In the genomic region with DNA sequence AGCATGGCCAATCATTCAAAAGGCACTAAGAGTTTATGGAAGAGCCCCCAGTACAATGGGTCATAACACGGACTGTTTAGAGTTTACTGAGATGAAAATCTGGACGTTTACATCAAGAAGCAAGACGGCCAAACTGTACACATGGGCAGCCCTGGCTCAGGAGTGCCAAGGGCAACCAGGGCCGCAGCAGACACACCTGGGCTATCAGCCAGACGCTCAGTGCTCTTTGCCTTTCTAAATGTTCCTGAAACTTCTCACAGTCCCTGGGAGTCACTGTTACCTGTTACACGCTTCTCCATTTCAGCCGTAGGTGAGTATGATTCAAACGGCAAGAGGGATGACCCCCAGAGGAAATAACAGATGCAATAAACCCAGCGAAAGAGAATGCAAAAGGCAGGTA, we compare ENCODE assay signal across 18 cellular contexts.
DNase-seq lines count a peak whose midpoint lies in the region; ATAC-seq and TF ChIP-seq lines count a peak whose summit lies in the region.
"Had no signal": no experiment of that assay in that cellular context is flagged by ENCODE, and none has a peak within 500 bp of the region (broad histone marks: within the 10 kb centered on the region; RNA-seq: fewer than 3 reads in every experiment).

No MANE protein-coding gene starts in this region.

- peaks cover 57% of the 10 kb centered on the region for H3K36me3 Mint-ChIP-seq in Caco-2 (ENCODE audit: insufficient read depth, unreplicated experiment)
- H3K36me3 Mint-ChIP-seq in T-helper 17 cell (ENCODE audit: low read depth), result no peaks in the 10 kb centered on the region
- H3K36me3 Mint-ChIP-seq in memory B cell, result no peaks in the 10 kb centered on the region
- H3K36me3 Mint-ChIP-seq in stimulated activated memory B cell treated with anti-CD40 and anti-IgM and Interleukin-4, amounts not matched to agents 10 μg/mL and 1 μg/mL and 100 μg/mL, for 72 hours, result peaks cover 28% of the 10 kb centered on the region
- no peaks in the 10 kb centered on the region for H3K36me3 Mint-ChIP-seq in activated T-helper 1 cell treated with anti-CD3 and anti-CD28 coated beads, Interleukin-12 subunit alpha, Interleukin-12 subunit beta, Interleukin-2, Interleukin-4 antibody, amounts not matched to agents 30 ng/mL and 10 ng/mL and 1 ng/mL, durations not matched to agents 14 hours and 24 hours and 36 hours (ENCODE audit: low read depth)

- H3K4me3 Mint-ChIP-seq in Caco-2 (ENCODE audit: unreplicated experiment) (no peak overlapping the region), T-helper 17 cell (no peak overlapping the region), memory B cell (no peak overlapping the region)
- H3K4me3 Mint-ChIP-seq in stimulated activated memory B cell treated with anti-CD40 and anti-IgM and Interleukin-4, amounts not matched to agents 10 μg/mL and 1 μg/mL and 100 μg/mL, for 72 hours, result no peak overlapping the region
- H3K4me3 Mint-ChIP-seq in activated T-helper 1 cell treated with anti-CD3 and anti-CD28 coated beads, Interleukin-12 subunit alpha, Interleukin-12 subunit beta, Interleukin-2, Interleukin-4 antibody, amounts not matched to agents 30 ng/mL and 10 ng/mL and 1 ng/mL, durations not matched to agents 14 hours and 24 hours and 36 hours, result no peak overlapping the region

- intact Hi-C loops in Caco-2 (cut with micrococcal nuclease; ENCODE audit: unreplicated experiment), result no loop called here
- intact Hi-C loops in activated T-helper 1 cell treated with anti-CD3 and anti-CD28 coated beads, Interleukin-12 subunit alpha, Interleukin-12 subunit beta, Interleukin-2, Interleukin-4 antibody, amounts not matched to agents 30 ng/mL and 10 ng/mL and 1 ng/mL, durations not matched to agents 14 hours and 24 hours and 36 hours (cut with micrococcal nuclease), result no loop called here

- H3K27me3 Mint-ChIP-seq in Caco-2 (ENCODE audit: insufficient read depth, unreplicated experiment) (no peaks in the 10 kb centered on the region), T-helper 17 cell (no peaks in the 10 kb centered on the region), memory B cell (no peaks in the 10 kb centered on the region)
- no peaks in the 10 kb centered on the region for H3K27me3 Mint-ChIP-seq in stimulated activated memory B cell treated with anti-CD40 and anti-IgM and Interleukin-4, amounts not matched to agents 10 μg/mL and 1 μg/mL and 100 μg/mL, for 72 hours
- H3K27me3 Mint-ChIP-seq in activated T-helper 1 cell treated with anti-CD3 and anti-CD28 coated beads, Interleukin-12 subunit alpha, Interleukin-12 subunit beta, Interleukin-2, Interleukin-4 antibody, amounts not matched to agents 30 ng/mL and 10 ng/mL and 1 ng/mL, durations not matched to agents 14 hours and 24 hours and 36 hours (ENCODE audit: insufficient read depth), result no peaks in the 10 kb centered on the region

- POLR2A ChIA-PET in Caco-2 (lab: Charles Lee), result no interaction called here

- no peaks in the 10 kb centered on the region for H3K27me3 ChIP-seq in Caco-2 (replicated peaks; ENCODE audit: control insufficient read depth, insufficient read depth, low read length)
- H3K27me3 ChIP-seq: Peyer's patch had no signal

- H3K9me3 Mint-ChIP-seq in Caco-2 (ENCODE audit: unreplicated experiment), result no peaks in the 10 kb centered on the region
- H3K9me3 Mint-ChIP-seq in memory B cell, result peaks cover 2% of the 10 kb centered on the region
- H3K9me3 Mint-ChIP-seq in stimulated activated memory B cell treated with anti-CD40 and anti-IgM and Interleukin-4, amounts not matched to agents 10 μg/mL and 1 μg/mL and 100 μg/mL, for 72 hours, result no peaks in the 10 kb centered on the region
- no peaks in the 10 kb centered on the region for H3K9me3 Mint-ChIP-seq in activated T-helper 1 cell treated with anti-CD3 and anti-CD28 coated beads, Interleukin-12 subunit alpha, Interleukin-12 subunit beta, Interleukin-2, Interleukin-4 antibody, amounts not matched to agents 30 ng/mL and 10 ng/mL and 1 ng/mL, durations not matched to agents 14 hours and 24 hours and 36 hours

- no peaks in the 10 kb centered on the region for H3K9me3 ChIP-seq in Caco-2
- no peaks in the 10 kb centered on the region for H3K9me3 ChIP-seq in T-helper 17 cell (ENCODE audit: control insufficient read depth, low read length, poor library complexity, severe bottlenecking)
- H3K9me3 ChIP-seq: A549, Peyer's patch had no signal

- no peaks in the 10 kb centered on the region for H3K4me1 ChIP-seq in Caco-2
- H3K4me1 ChIP-seq: Peyer's patch had no signal

- H3K27ac Mint-ChIP-seq in Caco-2 (ENCODE audit: unreplicated experiment) (peak overlapping the region; percentile 20), T-helper 17 cell (peak overlapping the region; percentile 32), memory B cell (peak overlapping the region; percentile 54)
- peak overlapping the region; percentile 31 for H3K27ac Mint-ChIP-seq in stimulated activated memory B cell treated with anti-CD40 and anti-IgM and Interleukin-4, amounts not matched to agents 10 μg/mL and 1 μg/mL and 100 μg/mL, for 72 hours
- H3K27ac Mint-ChIP-seq in activated T-helper 1 cell treated with anti-CD3 and anti-CD28 coated beads, Interleukin-12 subunit alpha, Interleukin-12 subunit beta, Interleukin-2, Interleukin-4 antibody, amounts not matched to agents 30 ng/mL and 10 ng/mL and 1 ng/mL, durations not matched to agents 14 hours and 24 hours and 36 hours, result no peak overlapping the region

- no peak for ATAC-seq in T-helper 17 cell
- ATAC-seq in memory B cell (ENCODE audit: low read depth), result no peak
- ATAC-seq in stimulated activated memory B cell treated with anti-CD40 and anti-IgM and Interleukin-4, amounts not matched to agents 10 μg/mL and 1 μg/mL and 100 μg/mL, for 72 hours, result no peak
- no peak for ATAC-seq in GM21723 (IDR thresholded peaks at IDR 0.05; ENCODE audit: unreplicated experiment)
- no peak for ATAC-seq in HG03025 (IDR thresholded peaks at IDR 0.05; ENCODE audit: low FRiP score, unreplicated experiment)
- ATAC-seq: A549, GM12878 had no signal

- no peaks in the 10 kb centered on the region; the same call in 1 of the 2 replicates for H3K36me3 ChIP-seq in Caco-2 (ENCODE audit: control insufficient read depth, insufficient read depth, low read length)
- H3K36me3 ChIP-seq: Peyer's patch had no signal

- no TSS peak for BruUV-seq in Caco-2 (replicated peaks; lab: Mats Ljungman, UMichigan)

- TF ChIP-seq CTCF in Caco-2 (IDR thresholded peaks at IDR 0.05; ENCODE audit: insufficient read depth in 1 of 2, low read depth in 1 of 2, low read length in 1 of 2, severe bottlenecking in 1 of 2, unreplicated experiment in 1 of 2), result no peak

- DNase-seq in Caco-2 (no peak), T-helper 17 cell (no peak), memory B cell (ENCODE audit: low spot score in 2 of 2) (no peak), NK-92 (lab: John Stamatoyannopoulos, UW; ENCODE audit: unreplicated experiment) (no peak)
- no peak for DNase-seq in activated T-helper 1 cell treated with anti-CD3 and anti-CD28 coated beads, Interleukin-12 subunit alpha, Interleukin-12 subunit beta, Interleukin-2, Interleukin-4 antibody, amounts not matched to agents 30 ng/mL and 10 ng/mL and 1 ng/mL, durations not matched to agents 14 hours and 24 hours and 36 hours (ENCODE audit: low spot score)
- DNase-seq: Calu3, KG1, NCI-H187 treated with DMSO at 0.1 percent for 48 hours, NCI-H2171, NCI-H446 treated with DMSO at 0.1 percent for 48 hours, NCI-H748 treated with DMSO at 0.1 percent for 48 hours, Peyer's patch, SHP77 had no signal

- no peak overlapping the region for H3K4me3 ChIP-seq in Caco-2 (ENCODE audit: low read depth, low read length)
- H3K4me3 ChIP-seq: A549, GM12878, Peyer's patch had no signal

- CTCF ChIA-PET in Caco-2 (lab: Charles Lee), result no interaction called here

- H3K4me1 Mint-ChIP-seq in Caco-2 (ENCODE audit: low read depth, unreplicated experiment) (peaks cover 8% of the 10 kb centered on the region), T-helper 17 cell (peaks cover 7% of the 10 kb centered on the region), memory B cell (peaks cover 34% of the 10 kb centered on the region)
- peaks cover 49% of the 10 kb centered on the region for H3K4me1 Mint-ChIP-seq in stimulated activated memory B cell treated with anti-CD40 and anti-IgM and Interleukin-4, amounts not matched to agents 10 μg/mL and 1 μg/mL and 100 μg/mL, for 72 hours
- no peaks in the 10 kb centered on the region for H3K4me1 Mint-ChIP-seq in activated T-helper 1 cell treated with anti-CD3 and anti-CD28 coated beads, Interleukin-12 subunit alpha, Interleukin-12 subunit beta, Interleukin-2, Interleukin-4 antibody, amounts not matched to agents 30 ng/mL and 10 ng/mL and 1 ng/mL, durations not matched to agents 14 hours and 24 hours and 36 hours (ENCODE audit: low read depth)
